ENCODE assay signal across 34 cellular contexts in genomic region chr18:64288446-64288845, GRCh38.
"Had no signal": no experiment of that assay in that cellular context is flagged by ENCODE, and none has a peak within 500 bp of the region (broad histone marks: within the 10 kb centered on the region; RNA-seq: fewer than 3 reads in every experiment).

No MANE protein-coding gene starts in this region.

- ATAC-seq: activated CD8-positive, alpha-beta T cell treated with anti-CD3 and anti-CD28 coated beads for 36 hours; activated naive CD4-positive, alpha-beta T cell treated with anti-CD3 and anti-CD28 coated beads, Interleukin-2, amount 50 U/mL, for 72 hours; activated T-cell treated with anti-CD3 and anti-CD28 coated beads, Interleukin-2, amount 50 U/mL, for 4 hours; activated T-cell treated with anti-CD3 and anti-CD28 coated beads, Interleukin-2, amount 50 U/mL, for 72 hours; activated T-helper 17 cell treated with anti-CD3 and anti-CD28 coated beads, Interleukin-2, amount 50 U/mL, for 72 hours; body of pancreas had no signal

- H3K4me1 ChIP-seq: adrenal gland, body of pancreas, breast epithelium had no signal

- H3K9me3 ChIP-seq: adrenal gland, breast epithelium had no signal

- DNase-seq: activated B cell treated with CpG ODN at 0.5 μM for 24 hours; activated CD4-positive, alpha-beta memory T cell treated with anti-CD3 and anti-CD28 coated beads for 36 hours; activated CD4-positive, alpha-beta T cell treated with anti-CD3 and anti-CD28 coated beads for 4 hours; activated CD4-positive, alpha-beta T cell treated with anti-CD3 and anti-CD28 coated beads, Interleukin-2, amount 10 ng/mL, durations not matched to agents 24 days and 14 days; activated CD4-positive, alpha-beta T cell treated with anti-CD3 and anti-CD28 coated beads, Interleukin-2, amount 50 U/mL, for 1 hour; activated CD4-positive, alpha-beta T cell treated with anti-CD3 and anti-CD28 coated beads, Interleukin-2, amount 50 U/mL, for 4 hours; activated CD4-positive, CD25-positive, alpha-beta regulatory T cell treated with anti-CD3 and anti-CD28 coated beads, Interleukin-2, amount 50 U/mL, for 72 hours; activated CD8-positive, alpha-beta memory T cell treated with anti-CD3 and anti-CD28 coated beads, Interleukin-2, amount 50 U/mL, for 4 hours; activated CD8-positive, alpha-beta T cell treated with anti-CD3 and anti-CD28 coated beads for 36 hours; activated effector memory CD4-positive, alpha-beta T cell treated with anti-CD3 and anti-CD28 coated beads, Interleukin-2, amount 50 U/mL, for 16 hours; activated gamma-delta T cell treated with Interleukin-2 at 50 U/mL for 16 hours; activated naive CD4-positive, alpha-beta T cell; activated naive CD4-positive, alpha-beta T cell treated with anti-CD3 and anti-CD28 coated beads for 36 hours; activated naive CD4-positive, alpha-beta T cell treated with anti-CD3 and anti-CD28 coated beads, Interleukin-2, amount 50 U/mL, for 16 hours; activated naive CD8-positive, alpha-beta T cell treated with anti-CD3 and anti-CD28 coated beads for 36 hours; activated T-cell treated with anti-CD3 and anti-CD28 coated beads for 4 hours; activated T-cell treated with anti-CD3 and anti-CD28 coated beads, Interleukin-2, amount 50 U/mL, for 1 hour; activated T-cell treated with anti-CD3 and anti-CD28 coated beads, Interleukin-2, amount 50 U/mL, for 4 hours; activated T-cell treated with anti-CD3 and anti-CD28 coated beads, Interleukin-2, amount 50 U/mL, for 72 hours; adrenal gland; amniotic stem cell; aorta; body of pancreas; brain microvascular endothelial cell; central memory CD4-positive, alpha-beta T cell; T-helper 1 cell; T-helper 2 cell; T-helper 9 cell had no signal

- H3K27me3 ChIP-seq: adrenal gland, body of pancreas, brain microvascular endothelial cell, breast epithelium had no signal

- H3K4me3 ChIP-seq: adrenal gland, body of pancreas, breast epithelium had no signal

- H3K36me3 ChIP-seq: adrenal gland, brain microvascular endothelial cell, breast epithelium had no signal

- H3K27ac ChIP-seq: adrenal gland, body of pancreas, brain microvascular endothelial cell, breast epithelium, VCaP had no signal

- FAIRE-seq: astrocyte, TTC549 had no signal
